ENCODE assay signal across 8 cellular contexts in the genomic region with DNA sequence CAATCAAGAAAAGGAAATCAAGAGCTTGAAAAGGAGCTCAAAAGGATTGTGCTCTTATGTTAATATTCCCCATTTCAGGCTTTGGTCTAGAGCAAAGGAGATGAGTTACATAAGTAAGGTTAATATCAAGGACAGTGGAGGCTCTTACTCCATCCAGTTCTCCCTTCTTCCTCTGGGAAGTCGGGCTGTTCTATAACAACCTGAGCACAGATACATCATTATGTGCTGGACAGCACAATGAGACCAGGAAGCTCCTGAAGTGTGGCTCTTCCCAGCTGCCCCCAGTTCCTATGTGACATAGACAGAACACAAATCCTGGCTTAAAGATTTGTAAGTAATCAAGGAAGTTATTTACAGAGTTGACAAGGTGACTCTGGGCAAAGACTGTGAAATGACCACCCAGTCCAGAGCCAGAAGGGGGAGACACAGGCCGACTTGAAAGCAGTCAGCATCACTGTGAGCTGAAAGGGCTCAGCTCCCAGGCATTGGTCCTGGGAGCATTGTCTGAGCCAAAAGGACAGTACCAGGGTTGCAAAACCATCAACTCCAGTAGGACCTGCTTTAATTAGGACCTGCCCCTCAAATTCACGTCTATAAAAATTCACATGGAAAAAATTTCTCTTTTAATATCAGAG.
DNase-seq lines count a peak whose midpoint lies in the region; ATAC-seq and TF ChIP-seq lines count a peak whose summit lies in the region.

No MANE protein-coding gene starts in this region.

- ATAC-seq in HG02798 (IDR thresholded peaks at IDR 0.05; ENCODE audit: poor library complexity, unreplicated experiment), result peak; percentile 56
- ATAC-seq in gastroesophageal sphincter, result peak; percentile 91
- no peak for ATAC-seq in activated CD8-positive, alpha-beta memory T cell treated with anti-CD3 and anti-CD28 coated beads, Interleukin-2, amount 10 ng/mL, durations not matched to agents 7 days and 5 days

- H3K4me1 Mint-ChIP-seq in activated CD8-positive, alpha-beta memory T cell treated with anti-CD3 and anti-CD28 coated beads, Interleukin-2, amount 10 ng/mL, durations not matched to agents 7 days and 5 days, result no peaks in the 10 kb centered on the region

- CTCF ChIA-PET in activated CD8-positive, alpha-beta memory T cell treated with anti-CD3 and anti-CD28 coated beads, Interleukin-2, amount 10 ng/mL, durations not matched to agents 7 days and 5 days (lab: Charles Lee), result no interaction called here

- DNase-seq in COLO668 (lab: John Stamatoyannopoulos, UW; ENCODE audit: unreplicated experiment), result peak; percentile 33
- DNase-seq in SJCRH30, result peak; percentile 74 to 82
- DNase-seq in posterior cingulate gyrus, result peak; percentile 10 to 90 (median 59)
- DNase-seq in ascending aorta (ENCODE audit: low spot score in 2 of 2), result no peak
- DNase-seq in central memory CD4-positive, alpha-beta T cell, result no peak
- no peak for DNase-seq in activated CD8-positive, alpha-beta memory T cell treated with anti-CD3 and anti-CD28 coated beads, Interleukin-2, amount 10 ng/mL, durations not matched to agents 7 days and 5 days

- TF ChIP-seq POLR2A in gastroesophageal sphincter (IDR thresholded peaks at IDR 0.05), result no peak

- H3K27ac Mint-ChIP-seq in activated CD8-positive, alpha-beta memory T cell treated with anti-CD3 and anti-CD28 coated beads, Interleukin-2, amount 10 ng/mL, durations not matched to agents 7 days and 5 days, result no peak overlapping the region

- H3K27me3 Mint-ChIP-seq in activated CD8-positive, alpha-beta memory T cell treated with anti-CD3 and anti-CD28 coated beads, Interleukin-2, amount 10 ng/mL, durations not matched to agents 7 days and 5 days, result no peaks in the 10 kb centered on the region

- no peaks in the 10 kb centered on the region for H3K36me3 ChIP-seq in SJCRH30
- no peaks in the 10 kb centered on the region for H3K36me3 ChIP-seq in gastroesophageal sphincter
- no peaks in the 10 kb centered on the region for H3K36me3 ChIP-seq in ascending aorta

- TF ChIP-seq CTCF in gastroesophageal sphincter (IDR thresholded peaks at IDR 0.05) (peak; percentile 49 to 86 (median 70)), ascending aorta (IDR thresholded peaks at IDR 0.05) (no peak)

- TF ChIP-seq EP300 in gastroesophageal sphincter (IDR thresholded peaks at IDR 0.05), result no peak

- intact Hi-C loops in posterior cingulate gyrus (cut with DNase I) (loop anchor here (2.0 kb wide), 1 partner anchor 984 kb away; no protein-coding TSS in a partner anchor), ascending aorta (cut with DNase I) (no loop called here)

- H3K4me3 Mint-ChIP-seq in activated CD8-positive, alpha-beta memory T cell treated with anti-CD3 and anti-CD28 coated beads, Interleukin-2, amount 10 ng/mL, durations not matched to agents 7 days and 5 days, result no peak overlapping the region

- H3K27ac ChIP-seq in SJCRH30, result no peak overlapping the region
- peak overlapping the region in 2 of 4 donors; percentile 19 to 25 for H3K27ac ChIP-seq in gastroesophageal sphincter
- no peak overlapping the region for H3K27ac ChIP-seq in ascending aorta

- H3K27me3 ChIP-seq in SJCRH30, result no peaks in the 10 kb centered on the region
- no peaks in the 10 kb centered on the region for H3K27me3 ChIP-seq in gastroesophageal sphincter
- H3K27me3 ChIP-seq in ascending aorta, result no peaks in the 10 kb centered on the region

- no peaks in the 10 kb centered on the region for H3K9me3 Mint-ChIP-seq in activated CD8-positive, alpha-beta memory T cell treated with anti-CD3 and anti-CD28 coated beads, Interleukin-2, amount 10 ng/mL, durations not matched to agents 7 days and 5 days (ENCODE audit: low read depth)

- 0 out of 2 replicates have a peak, but pooled peaks cover 11% of the 10 kb centered on the region for H3K4me1 ChIP-seq in SJCRH30
- peaks cover 0 to 17% (median 0%) of the 10 kb centered on the region in 3 donors for H3K4me1 ChIP-seq in gastroesophageal sphincter
- H3K4me1 ChIP-seq in ascending aorta, result no peaks in the 10 kb centered on the region

- WGBS in gastroesophageal sphincter (ENCODE audit: low coverage in 1 of 2), 2 donors, result 3 to 33% methylated on average over 2 to 3 of the region's 3 CpGs

- H3K9me3 ChIP-seq in SJCRH30 (replicated peaks) (no peaks in the 10 kb centered on the region), gastroesophageal sphincter (no peaks in the 10 kb centered on the region), ascending aorta (no peaks in the 10 kb centered on the region)

- H3K4me3 ChIP-seq in SJCRH30, result no peak overlapping the region
- H3K4me3 ChIP-seq in gastroesophageal sphincter, result no peak overlapping the region
- H3K4me3 ChIP-seq in ascending aorta, result no peak overlapping the region

- H3K36me3 Mint-ChIP-seq in activated CD8-positive, alpha-beta memory T cell treated with anti-CD3 and anti-CD28 coated beads, Interleukin-2, amount 10 ng/mL, durations not matched to agents 7 days and 5 days, result no peaks in the 10 kb centered on the region

Comparison
In these comparisons a context has a peak if more than half of its experiments do, and no peak if none do; other contexts are left out.
1. DNase-seq: peak in COLO668 (single experiment), SJCRH30 (2 of 2) and posterior cingulate gyrus (10 of 10); none in ascending aorta (0 of 2), central memory CD4-positive, alpha-beta T cell (single experiment) and activated CD8-positive, alpha-beta memory T cell treated with anti-CD3 and anti-CD28 coated beads, Interleukin-2, amount 10 ng/mL, durations not matched to agents 7 days and 5 days (single experiment).
2. CTCF ChIP-seq: peak in gastroesophageal sphincter (4 of 4); none in ascending aorta (0 of 3).